Comparison of ENCODE assay signal across 38 cellular contexts in the genomic region with DNA sequence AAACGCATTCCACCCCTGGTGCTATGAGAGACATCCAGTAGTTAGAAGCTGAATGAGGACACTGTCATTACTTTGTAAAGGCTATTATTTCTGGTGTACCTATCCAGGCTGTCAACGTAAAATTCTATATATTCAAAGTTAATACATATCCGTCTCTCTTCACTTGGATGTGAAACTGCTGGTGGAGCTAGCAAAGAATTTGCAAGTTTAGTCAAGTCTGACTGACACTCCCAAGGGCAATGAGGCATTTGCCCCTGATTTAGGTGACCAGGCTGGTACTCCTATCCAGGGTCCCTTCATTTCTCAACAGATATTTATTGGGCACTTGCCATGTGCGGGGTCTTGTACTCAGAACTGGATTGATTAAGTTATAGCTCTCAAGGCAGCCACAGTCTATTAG.
"Had no signal": no experiment of that assay in that cellular context is flagged by ENCODE, and none has a peak within 500 bp of the region (broad histone marks: within the 10 kb centered on the region; RNA-seq: fewer than 3 reads in every experiment).

No MANE protein-coding gene starts in this region.

- H3K4me3 Mint-ChIP-seq: activated naive CD4-positive, alpha-beta T cell treated with anti-CD3 and anti-CD28 coated beads for 36 hours; activated naive CD4-positive, alpha-beta T cell treated with anti-CD3 and anti-CD28 coated beads, Interleukin-2, amount 10 ng/mL, durations not matched to agents 7 days and 5 days; activated naive CD4-positive, alpha-beta T cell treated with anti-CD3 and anti-CD28 coated beads, Interleukin-2, amount 50 U/mL, for 24 hours; activated naive CD8-positive, alpha-beta T cell; activated naive CD8-positive, alpha-beta T cell treated with anti-CD3 and anti-CD28 coated beads for 36 hours; activated naive CD8-positive, alpha-beta T cell treated with anti-CD3 and anti-CD28 coated beads, Interleukin-2, amount 10 ng/mL, durations not matched to agents 7 days and 5 days; activated naive CD8-positive, alpha-beta T cell treated with anti-CD3 and anti-CD28 coated beads, Interleukin-2, amount 50 U/mL, for 24 hours; activated T-cell treated with anti-CD3 and anti-CD28 coated beads, Interleukin-2, amount 50 U/mL, for 24 hours; activated T-cell treated with anti-CD3 and anti-CD28 coated beads, Interleukin-2, amount 50 U/mL, for 4 hours; activated T-cell treated with anti-CD3 and anti-CD28 coated beads, Interleukin-2, amount 50 U/mL, for 72 hours; activated T-helper 1 cell treated with anti-CD3 and anti-CD28 coated beads, Interleukin-12 subunit alpha, Interleukin-12 subunit beta, Interleukin-2, Interleukin-4 antibody, amounts not matched to agents 30 ng/mL and 10 ng/mL and 1 ng/mL, durations not matched to agents 14 hours and 24 hours and 36 hours; activated T-helper 17 cell treated with anti-CD3 and anti-CD28 coated beads, Interleukin-2, amount 50 U/mL, for 72 hours; brain; central memory CD8-positive, alpha-beta T cell had no signal

- DNase-seq: activated effector memory CD4-positive, alpha-beta T cell treated with anti-CD3 and anti-CD28 coated beads, Interleukin-2, amount 50 U/mL, for 16 hours; activated effector memory CD4-positive, alpha-beta T cell treated with Interleukin-2 at 50 U/mL for 16 hours; activated gamma-delta T cell; activated gamma-delta T cell treated with Interleukin-2 at 50 U/mL for 16 hours; activated naive CD4-positive, alpha-beta T cell; activated naive CD4-positive, alpha-beta T cell treated with anti-CD3 and anti-CD28 coated beads for 36 hours; activated naive CD4-positive, alpha-beta T cell treated with anti-CD3 and anti-CD28 coated beads, Interleukin-2, amount 10 ng/mL, durations not matched to agents 7 days and 5 days; activated naive CD4-positive, alpha-beta T cell treated with anti-CD3 and anti-CD28 coated beads, Interleukin-2, amount 50 U/mL, for 16 hours; activated naive CD4-positive, alpha-beta T cell treated with Interleukin-2 at 50 U/mL for 16 hours; activated naive CD8-positive, alpha-beta T cell treated with anti-CD3 and anti-CD28 coated beads for 36 hours; activated naive CD8-positive, alpha-beta T cell treated with anti-CD3 and anti-CD28 coated beads, Interleukin-2, amount 10 ng/mL, durations not matched to agents 7 days and 5 days; activated naive CD8-positive, alpha-beta T cell treated with anti-CD3 and anti-CD28 coated beads, Interleukin-2, amount 50 U/mL, for 24 hours; activated T-cell treated with anti-CD3 and anti-CD28 coated beads, Interleukin-2, amount 50 U/mL, for 1 hour; activated T-cell treated with anti-CD3 and anti-CD28 coated beads, Interleukin-2, amount 50 U/mL, for 24 hours; activated T-cell treated with anti-CD3 and anti-CD28 coated beads, Interleukin-2, amount 50 U/mL, for 4 hours; activated T-cell treated with anti-CD3 and anti-CD28 coated beads, Interleukin-2, amount 50 U/mL, for 48 hours; activated T-cell treated with anti-CD3 and anti-CD28 coated beads, Interleukin-2, amount 50 U/mL, for 72 hours; adrenal gland; amniotic stem cell; amygdala; anterior cingulate cortex; aorta; body of pancreas; caudate nucleus; central memory CD4-positive, alpha-beta T cell; cerebellar nuclear complex had no signal

- H3K9me3 ChIP-seq: adrenal gland, ascending aorta, body of pancreas, breast epithelium had no signal

- H3K36me3 Mint-ChIP-seq: activated naive CD4-positive, alpha-beta T cell treated with anti-CD3 and anti-CD28 coated beads, Interleukin-2, amount 10 ng/mL, durations not matched to agents 7 days and 5 days; activated naive CD4-positive, alpha-beta T cell treated with anti-CD3 and anti-CD28 coated beads, Interleukin-2, amount 50 U/mL, for 24 hours; activated naive CD4-positive, alpha-beta T cell treated with anti-CD3 and anti-CD28 coated beads, Interleukin-2, amount 50 U/mL, for 72 hours; activated naive CD8-positive, alpha-beta T cell; activated naive CD8-positive, alpha-beta T cell treated with anti-CD3 and anti-CD28 coated beads for 36 hours; activated naive CD8-positive, alpha-beta T cell treated with anti-CD3 and anti-CD28 coated beads, Interleukin-2, amount 10 ng/mL, durations not matched to agents 7 days and 5 days; brain had no signal

- H3K4me1 ChIP-seq: adrenal gland, ascending aorta, body of pancreas, breast epithelium had no signal

- H3K36me3 ChIP-seq: adrenal gland, ascending aorta, brain microvascular endothelial cell, breast epithelium, cardiac muscle cell had no signal

- H3K9me3 Mint-ChIP-seq: activated naive CD4-positive, alpha-beta T cell treated with anti-CD3 and anti-CD28 coated beads, Interleukin-2, amount 50 U/mL, for 24 hours; activated naive CD8-positive, alpha-beta T cell treated with anti-CD3 and anti-CD28 coated beads, Interleukin-2, amount 10 ng/mL, durations not matched to agents 7 days and 5 days; activated naive CD8-positive, alpha-beta T cell treated with anti-CD3 and anti-CD28 coated beads, Interleukin-2, amount 50 U/mL, for 24 hours; activated T-cell treated with anti-CD3 and anti-CD28 coated beads, Interleukin-2, amount 50 U/mL, for 4 hours; activated T-helper 1 cell treated with anti-CD3 and anti-CD28 coated beads, Interleukin-12 subunit alpha, Interleukin-12 subunit beta, Interleukin-2, Interleukin-4 antibody, amounts not matched to agents 30 ng/mL and 10 ng/mL and 1 ng/mL, durations not matched to agents 14 hours and 24 hours and 36 hours; activated T-helper 2 cell treated with anti-CD3 and anti-CD28 coated beads, Interferon-gamma antibody, Interleukin-2, Interleukin-4, amounts not matched to agents 10 μg/mL and 5 μg/mL and 100 μg/mL, durations not matched to agents 14 hours and 24 hours and 36 hours had no signal

- H3K4me1 Mint-ChIP-seq: activated naive CD4-positive, alpha-beta T cell treated with anti-CD3 and anti-CD28 coated beads, Interleukin-2, amount 10 ng/mL, durations not matched to agents 7 days and 5 days; activated naive CD4-positive, alpha-beta T cell treated with anti-CD3 and anti-CD28 coated beads, Interleukin-2, amount 50 U/mL, for 24 hours; activated naive CD8-positive, alpha-beta T cell treated with anti-CD3 and anti-CD28 coated beads for 36 hours; activated naive CD8-positive, alpha-beta T cell treated with anti-CD3 and anti-CD28 coated beads, Interleukin-2, amount 10 ng/mL, durations not matched to agents 7 days and 5 days; activated naive CD8-positive, alpha-beta T cell treated with anti-CD3 and anti-CD28 coated beads, Interleukin-2, amount 50 U/mL, for 24 hours; activated T-helper 17 cell treated with anti-CD3 and anti-CD28 coated beads, Interleukin-2, amount 50 U/mL, for 72 hours; central memory CD8-positive, alpha-beta T cell had no signal

- H3K27ac Mint-ChIP-seq: activated naive CD4-positive, alpha-beta T cell treated with anti-CD3 and anti-CD28 coated beads for 36 hours; activated naive CD4-positive, alpha-beta T cell treated with anti-CD3 and anti-CD28 coated beads, Interleukin-2, amount 10 ng/mL, durations not matched to agents 7 days and 5 days; activated naive CD4-positive, alpha-beta T cell treated with anti-CD3 and anti-CD28 coated beads, Interleukin-2, amount 50 U/mL, for 24 hours; activated naive CD4-positive, alpha-beta T cell treated with anti-CD3 and anti-CD28 coated beads, Interleukin-2, amount 50 U/mL, for 72 hours; activated naive CD8-positive, alpha-beta T cell; activated naive CD8-positive, alpha-beta T cell treated with anti-CD3 and anti-CD28 coated beads for 36 hours; activated naive CD8-positive, alpha-beta T cell treated with anti-CD3 and anti-CD28 coated beads, Interleukin-2, amount 10 ng/mL, durations not matched to agents 7 days and 5 days; activated naive CD8-positive, alpha-beta T cell treated with anti-CD3 and anti-CD28 coated beads, Interleukin-2, amount 50 U/mL, for 24 hours; activated T-cell treated with anti-CD3 and anti-CD28 coated beads, Interleukin-2, amount 50 U/mL, for 24 hours; activated T-cell treated with anti-CD3 and anti-CD28 coated beads, Interleukin-2, amount 50 U/mL, for 72 hours; activated T-helper 1 cell treated with anti-CD3 and anti-CD28 coated beads, Interleukin-12 subunit alpha, Interleukin-12 subunit beta, Interleukin-2, Interleukin-4 antibody, amounts not matched to agents 30 ng/mL and 10 ng/mL and 1 ng/mL, durations not matched to agents 14 hours and 24 hours and 36 hours; activated T-helper 17 cell treated with anti-CD3 and anti-CD28 coated beads, Interleukin-2, amount 50 U/mL, for 72 hours; activated T-helper 2 cell treated with anti-CD3 and anti-CD28 coated beads, Interferon-gamma antibody, Interleukin-2, Interleukin-4, amounts not matched to agents 10 μg/mL and 5 μg/mL and 100 μg/mL, durations not matched to agents 14 hours and 24 hours and 36 hours; brain had no signal

- H3K27me3 Mint-ChIP-seq: activated naive CD4-positive, alpha-beta T cell treated with anti-CD3 and anti-CD28 coated beads, Interleukin-2, amount 10 ng/mL, durations not matched to agents 7 days and 5 days; activated naive CD4-positive, alpha-beta T cell treated with anti-CD3 and anti-CD28 coated beads, Interleukin-2, amount 50 U/mL, for 24 hours; activated naive CD8-positive, alpha-beta T cell; activated naive CD8-positive, alpha-beta T cell treated with anti-CD3 and anti-CD28 coated beads for 36 hours; activated naive CD8-positive, alpha-beta T cell treated with anti-CD3 and anti-CD28 coated beads, Interleukin-2, amount 10 ng/mL, durations not matched to agents 7 days and 5 days; activated naive CD8-positive, alpha-beta T cell treated with anti-CD3 and anti-CD28 coated beads, Interleukin-2, amount 50 U/mL, for 24 hours; activated T-cell treated with anti-CD3 and anti-CD28 coated beads, Interleukin-2, amount 50 U/mL, for 24 hours; activated T-helper 17 cell treated with anti-CD3 and anti-CD28 coated beads, Interleukin-2, amount 50 U/mL, for 72 hours; brain; central memory CD8-positive, alpha-beta T cell had no signal

- H3K27me3 ChIP-seq: adrenal gland, ascending aorta, body of pancreas, brain microvascular endothelial cell, breast epithelium, cardiac muscle cell had no signal

- H3K27ac ChIP-seq: adrenal gland, ascending aorta, body of pancreas, brain microvascular endothelial cell, breast epithelium, cardiac muscle cell had no signal

- H3K4me3 ChIP-seq: adrenal gland, ascending aorta, body of pancreas, breast epithelium, cardiac muscle cell had no signal
